Comparison of ENCODE assay signal across 9 cellular contexts in genomic region chrX:119684916-119685224, GRCh38. TPM values are rescaled to one million over a fixed set of nuclear protein-coding genes. Genes with fewer than 3 reads are reported as not detected.
DNase-seq lines count a peak whose midpoint lies in the region; ATAC-seq and TF ChIP-seq lines count a peak whose summit lies in the region.
"Had no signal": no experiment of that assay in that cellular context is flagged by ENCODE, and none has a peak within 500 bp of the region (broad histone marks: within the 10 kb centered on the region; RNA-seq: fewer than 3 reads in every experiment).

No MANE protein-coding gene starts in this region.

- H3K4me1 Mint-ChIP-seq in stimulated activated memory B cell treated with anti-CD40 and anti-IgM and Interleukin-4, amounts not matched to agents 10 μg/mL and 1 μg/mL and 100 μg/mL, for 72 hours: peaks cover 67% of the 10 kb centered on the region
- H3K4me1 Mint-ChIP-seq in WTC11: peaks cover 47% of the 10 kb centered on the region

- H3F3A ChIP-seq in PC-9 (ENCODE audit: insufficient read depth, low read depth): no peaks in the 10 kb centered on the region

- ATAC-seq in Panc1 (no peak), WTC11 (no peak)
- no peak for ATAC-seq in stimulated activated memory B cell treated with anti-CD40 and anti-IgM and Interleukin-4, amounts not matched to agents 10 μg/mL and 1 μg/mL and 100 μg/mL, for 72 hours

- no peaks in the 10 kb centered on the region for H3K79me2 ChIP-seq in PC-9 (ENCODE audit: low read depth)

- H3K4me3 Mint-ChIP-seq in stimulated activated memory B cell treated with anti-CD40 and anti-IgM and Interleukin-4, amounts not matched to agents 10 μg/mL and 1 μg/mL and 100 μg/mL, for 72 hours: peak overlapping the region; percentile 87
- no peak overlapping the region for H3K4me3 Mint-ChIP-seq in WTC11

- BruUV-seq in Panc1 (replicated peaks; lab: Mats Ljungman, UMichigan) (no TSS peak), PC-9 (replicated peaks; lab: Mats Ljungman, UMichigan) (no TSS peak)

- intact Hi-C loops in Panc1 (cut with micrococcal nuclease; ENCODE audit: unreplicated experiment): no loop called here
- intact Hi-C loops in PC-9 (cut with micrococcal nuclease; ENCODE audit: unreplicated experiment): no loop called here

- H4K20me1 ChIP-seq in PC-9 (ENCODE audit: insufficient read depth): no peaks in the 10 kb centered on the region

- H3K4me1 ChIP-seq in Panc1 (ENCODE audit: control insufficient read depth, insufficient read depth, low read length) (peaks cover 28% of the 10 kb centered on the region), PC-9 (replicated peaks; ENCODE audit: insufficient read depth) (no peaks in the 10 kb centered on the region)

- no peak for TF ChIP-seq CTCF in Panc1 (IDR thresholded peaks at IDR 0.05)
- TF ChIP-seq CTCF in WTC11 (IDR thresholded peaks at IDR 0.05): no peak
- TF ChIP-seq CTCF in PC-9 (conservative IDR thresholded peaks at IDR 0.05): no peak

- in situ Hi-C loops in Panc1 (cut with HindIII; ENCODE audit: low pct_unique_long_range_greater_than_20kb, low sequenced_read_pairs): no loop called here

- CTCF ChIA-PET in Panc1 (lab: Charles Lee) (interaction anchor here (0.6 kb wide), 2 partner anchors 36 to 75 kb away, joined by 4 to 8 read pairs; no protein-coding TSS in a partner anchor), WTC11 (lab: Charles Lee) (interaction anchor here (0.7 to 3.9 kb wide), 3 partner anchors 10 to 173 kb away, joined by 4 to 13 read pairs (median 5); no protein-coding TSS in a partner anchor), PC-9 (lab: Charles Lee) (no interaction called here)

- H3K27me3 Mint-ChIP-seq in stimulated activated memory B cell treated with anti-CD40 and anti-IgM and Interleukin-4, amounts not matched to agents 10 μg/mL and 1 μg/mL and 100 μg/mL, for 72 hours: no peaks in the 10 kb centered on the region
- no peaks in the 10 kb centered on the region for H3K27me3 Mint-ChIP-seq in WTC11 (ENCODE audit: low read depth)

- no peaks in the 10 kb centered on the region for H3K9me2 ChIP-seq in PC-9 (ENCODE audit: insufficient read depth)

- POLR2A ChIA-PET in Panc1 (lab: Charles Lee) (no interaction called here), WTC11 (lab: Charles Lee) (interaction anchor here (0.6 kb wide), 1 partner anchor 73 kb away, joined by 3 read pairs; the partner anchor contains the start of gene SOWAHD), PC-9 (lab: Charles Lee; ENCODE audit: unreplicated experiment) (no interaction called here)

- H3K9me3 Mint-ChIP-seq in stimulated activated memory B cell treated with anti-CD40 and anti-IgM and Interleukin-4, amounts not matched to agents 10 μg/mL and 1 μg/mL and 100 μg/mL, for 72 hours: no peaks in the 10 kb centered on the region
- H3K9me3 Mint-ChIP-seq in WTC11: no peaks in the 10 kb centered on the region

- DNase-seq in NCI-H345 treated with DMSO at 0.1 percent for 48 hours (lab: John Stamatoyannopoulos, UW; ENCODE audit: unreplicated experiment) (peak; percentile 85), NCI-H345 (lab: John Stamatoyannopoulos, UW) (no peak), Panc1 (ENCODE audit: low read depth, low spot score) (no peak), fibroblast of gingiva (ENCODE audit: low read depth) (peak; percentile 3), WTC11 (ENCODE audit: low spot score) (no peak), NCI-H748 (lab: John Stamatoyannopoulos, UW; ENCODE audit: unreplicated experiment) (no peak), PC-9 (no peak)
- DNase-seq: ACHN had no signal

- H3K4me3 ChIP-seq in Panc1 (ENCODE audit: low read depth in 2 of 2, low read length in 2 of 2): no peak overlapping the region; a peak in 1 of 4 replicates
- no peak overlapping the region for H3K4me3 ChIP-seq in PC-9

- H3K9me3 ChIP-seq in Panc1 (ENCODE audit: control insufficient read depth, insufficient read depth, low read depth, low read length): no peaks in the 10 kb centered on the region
- H3K9me3 ChIP-seq in PC-9 (ENCODE audit: insufficient read depth, low read depth): no peaks in the 10 kb centered on the region

- no peaks in the 10 kb centered on the region for H3K36me3 ChIP-seq in Panc1 (ENCODE audit: control insufficient read depth, insufficient read depth, low read length)
- no peaks in the 10 kb centered on the region for H3K36me3 ChIP-seq in PC-9 (ENCODE audit: low read depth)

- H3K36me3 Mint-ChIP-seq in stimulated activated memory B cell treated with anti-CD40 and anti-IgM and Interleukin-4, amounts not matched to agents 10 μg/mL and 1 μg/mL and 100 μg/mL, for 72 hours: peaks cover 6% of the 10 kb centered on the region
- H3K36me3 Mint-ChIP-seq in WTC11: no peaks in the 10 kb centered on the region

- H2AFZ ChIP-seq in PC-9: no peak overlapping the region

- peak overlapping the region; percentile 99 for H3K27ac Mint-ChIP-seq in stimulated activated memory B cell treated with anti-CD40 and anti-IgM and Interleukin-4, amounts not matched to agents 10 μg/mL and 1 μg/mL and 100 μg/mL, for 72 hours
- no peak overlapping the region for H3K27ac Mint-ChIP-seq in WTC11

- H3K4me2 ChIP-seq in PC-9: no peak overlapping the region

- H3K27ac ChIP-seq in Panc1 (ENCODE audit: low read length) (peak overlapping the region; percentile 79), PC-9 (no peak overlapping the region)

- H3K27me3 ChIP-seq in Panc1 (ENCODE audit: control insufficient read depth, insufficient read depth, low read length): no peaks in the 10 kb centered on the region
- H3K27me3 ChIP-seq in PC-9 (ENCODE audit: insufficient read depth, low read depth): no peaks in the 10 kb centered on the region

TF ChIP-seq in WTC11, 78 proteins besides CTCF, POLR2A, EP300 and RAD21:
- no peak for TF ChIP-seq RORB (CRISPR knock-in tag; IDR thresholded peaks at IDR 0.05)
- TF ChIP-seq JUN (CRISPR knock-in tag; IDR thresholded peaks at IDR 0.05): no peak
- TF ChIP-seq ATF1 (CRISPR knock-in tag; IDR thresholded peaks at IDR 0.05): no peak
- no peak for TF ChIP-seq NR1H2 (CRISPR knock-in tag; IDR thresholded peaks at IDR 0.05)
- TF ChIP-seq USF2 (CRISPR knock-in tag; IDR thresholded peaks at IDR 0.05): no peak
- TF ChIP-seq NR3C1 (CRISPR knock-in tag; conservative IDR thresholded peaks at IDR 0.05; ENCODE audit: low read depth): no peak
- TF ChIP-seq ZNF671 (CRISPR knock-in tag; IDR thresholded peaks at IDR 0.05): no peak
- TF ChIP-seq NFE2L1 (CRISPR knock-in tag; IDR thresholded peaks at IDR 0.05): no peak
- TF ChIP-seq ZNF423 (CRISPR knock-in tag; IDR thresholded peaks at IDR 0.05): no peak

RNA-seq across cellular contexts. Expression of gene SEPTIN6, which starts 8.1 kb away (rescaled TPM):
- 31.2 TPM for total RNA-seq in Panc1 (2021; ENCODE audit: unreplicated experiment)
- 41.0 TPM for polyA plus RNA-seq in Panc1 (2012; ENCODE audit: insufficient read length)
- total RNA-seq in WTC11 (2021): 52.1 to 62.9 TPM (median 53.6 TPM) in 3 replicates
- total RNA-seq in PC-9 (2021): 32.8 and 43.7 TPM in 2 replicates

Comparison
In these comparisons a context has a peak if more than half of its experiments do, and no peak if none do; other contexts are left out.
1. DNase-seq: peak in NCI-H345 treated with DMSO at 0.1 percent for 48 hours (single experiment) and fibroblast of gingiva (single experiment); none in NCI-H345 (single experiment), Panc1 (single experiment), WTC11 (single experiment), NCI-H748 (single experiment) and PC-9 (0 of 2).